In the genomic region with DNA sequence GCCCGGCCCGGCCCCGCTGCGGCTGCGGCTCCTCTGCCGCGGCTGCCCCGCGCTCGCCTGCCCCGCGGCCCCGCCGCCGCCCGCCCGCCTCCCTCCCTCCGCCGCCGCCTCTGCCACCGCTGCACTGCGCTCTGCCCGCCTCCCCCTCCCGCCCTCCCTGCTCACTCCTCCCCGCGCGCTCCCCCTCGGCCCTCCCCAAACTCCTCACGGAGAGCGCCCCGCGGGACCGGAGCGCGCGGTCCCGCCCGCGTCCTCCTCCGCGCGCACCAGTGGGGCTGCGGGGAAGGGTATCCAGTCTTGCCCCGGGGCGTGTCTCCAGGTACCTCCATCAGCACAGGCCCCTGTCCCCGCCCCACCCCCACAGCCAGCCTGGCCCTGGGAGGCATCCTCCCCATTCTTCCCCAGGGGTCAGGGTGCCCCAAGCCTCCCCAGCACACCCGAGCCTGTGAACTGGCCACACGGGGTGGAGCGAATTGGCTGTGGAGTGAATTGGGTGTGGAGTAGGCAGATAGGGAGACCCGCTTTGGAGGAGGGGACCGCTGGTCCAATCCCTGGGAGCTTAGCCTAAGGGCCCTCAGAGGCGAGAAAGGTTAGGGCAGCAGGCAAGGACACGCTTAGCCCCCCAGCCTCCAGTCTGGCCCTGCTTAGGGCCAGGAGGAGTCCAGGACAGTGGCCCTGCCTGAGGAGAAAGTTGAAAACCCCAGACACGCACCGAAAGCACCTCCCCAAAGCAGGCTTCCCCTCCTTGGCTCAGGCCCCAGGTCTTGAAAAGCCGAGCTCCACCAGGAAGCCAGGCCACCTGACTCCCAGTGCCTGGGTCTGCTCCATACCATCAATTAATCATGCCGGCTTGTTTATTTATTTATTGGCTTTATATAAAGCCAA, we compare ENCODE assay signal across 16 cellular contexts.
A peak's percentile ranks its signal among the peaks of the same experiment; 100 is the strongest.
DNase-seq lines count a peak whose midpoint lies in the region; ATAC-seq and TF ChIP-seq lines count a peak whose summit lies in the region.
"Had no signal": no experiment of that assay in that cellular context is flagged by ENCODE, and none has a peak within 500 bp of the region (broad histone marks: within the 10 kb centered on the region; RNA-seq: fewer than 3 reads in every experiment).

No MANE protein-coding gene starts in this region.

- TF ChIP-seq CTCF in HEK293 (tag by site-specific recombination; IDR thresholded peaks at IDR 0.05) (no peak), dorsolateral prefrontal cortex (IDR thresholded peaks at IDR 0.05 in 54 of 56, conservative IDR thresholded peaks at IDR 0.05 in 2 of 56; ENCODE audit: low read depth in 1 of 56, partially characterized antibody in 56 of 56) (no peak)

- H3K4me3 Mint-ChIP-seq in naive thymus-derived CD8-positive, alpha-beta T cell: peak overlapping the region in 7 of 10 donors; percentile 5 to 54 (median 29)

- CTCF ChIA-PET in HEK293 (lab: Yijun Ruan, JAX): interaction anchor here (1.9 kb wide), 1 partner anchor 30 kb away, joined by 5 read pairs; no protein-coding TSS in a partner anchor

- peaks cover 48 to 87% (median 68%) of the 10 kb centered on the region in 5 donors for H3K27me3 Mint-ChIP-seq in naive thymus-derived CD8-positive, alpha-beta T cell

- peaks cover 0 to under 1% (median 0%) of the 10 kb centered on the region in 11 experiments; a peak in 1 of 22 replicates for H3K9me3 ChIP-seq in BLaER1 treated with 17β-estradiol and CSF1 and Interleukin-3, amounts not matched to agents 10 nM and 100 nM (replicated peaks in 1 of 11)
- H3K9me3 ChIP-seq in HEK293 (ENCODE audit: control insufficient read depth, insufficient read depth, low read depth, low read length): no peaks in the 10 kb centered on the region
- H3K9me3 ChIP-seq: adrenal gland, upper lobe of left lung had no signal

- H3K27ac ChIP-seq in BLaER1 treated with 17β-estradiol and CSF1 and Interleukin-3, amounts not matched to agents 10 nM and 100 nM: no peak overlapping the region
- H3K27ac ChIP-seq in HEK293 (ENCODE audit: extremely low read depth, low read depth, low read length) (no peak overlapping the region), dorsolateral prefrontal cortex (peak overlapping the region in 35 of 59 donors; percentile 4 to 82 (median 57))
- H3K27ac ChIP-seq: adrenal gland, upper lobe of left lung had no signal

- H3K36me3 ChIP-seq in BLaER1 treated with 17β-estradiol and CSF1 and Interleukin-3, amounts not matched to agents 10 nM and 100 nM: no peaks in the 10 kb centered on the region
- H3K36me3 ChIP-seq in HEK293 (ENCODE audit: control insufficient read depth in 2 of 2, insufficient read depth in 1 of 2, low read length in 2 of 2): no peaks in the 10 kb centered on the region
- H3K36me3 ChIP-seq: adrenal gland, upper lobe of left lung had no signal

- H3K4me1 Mint-ChIP-seq in naive thymus-derived CD8-positive, alpha-beta T cell: peaks cover 7 to 14% (median 9%) of the 10 kb centered on the region in 4 donors

- peaks cover 0 to 23% (median 15%) of the 10 kb centered on the region in 10 experiments; a peak in 14 of 20 replicates for H3K4me1 ChIP-seq in BLaER1 treated with 17β-estradiol and CSF1 and Interleukin-3, amounts not matched to agents 10 nM and 100 nM
- peaks cover 3% of the 10 kb centered on the region; the same call in 1 of the 2 replicates for H3K4me1 ChIP-seq in HEK293 (ENCODE audit: control insufficient read depth, insufficient read depth, low read length)
- H3K4me1 ChIP-seq: adrenal gland had no signal

- no peak for ATAC-seq in naive thymus-derived CD8-positive, alpha-beta T cell
- no peak for ATAC-seq in HG03442 (IDR thresholded peaks at IDR 0.05; ENCODE audit: unreplicated experiment)
- no peak for ATAC-seq in HG03460 (IDR thresholded peaks at IDR 0.05; ENCODE audit: unreplicated experiment)
- ATAC-seq in HG03108 (IDR thresholded peaks at IDR 0.05; ENCODE audit: unreplicated experiment): no peak
- ATAC-seq: activated CD4-positive, CD25-positive, alpha-beta regulatory T cell treated with anti-CD3 and anti-CD28 coated beads, Interleukin-2, amount 50 U/mL, for 24 hours had no signal

- DNase-seq in dorsolateral prefrontal cortex (peak in 3 of 10 donors; percentile 35 to 47 (median 46)), SHP77 treated with DMSO at 0.1 percent for 48 hours (lab: John Stamatoyannopoulos, UW) (no peak)
- DNase-seq in naive thymus-derived CD8-positive, alpha-beta T cell: no peak
- DNase-seq: activated T-cell treated with anti-CD3 and anti-CD28 coated beads for 4 hours; adrenal gland; DMS79; NCI-H1436; NCI-H446 treated with DMSO at 0.1 percent for 48 hours; stimulated activated CD4-positive, alpha-beta T cell treated with anti-CD3 and anti-CD28 coated beads, Interleukin-1b, Interleukin-23, amount 100 ng/mL, for 48 hours had no signal

- H3K27me3 ChIP-seq in BLaER1 treated with 17β-estradiol and CSF1 and Interleukin-3, amounts not matched to agents 10 nM and 100 nM: peaks cover 35 to 53% (median 41%) of the 10 kb centered on the region in 11 experiments
- peaks cover 0 to 43% (median 10%) of the 10 kb centered on the region in 45 donors for H3K27me3 ChIP-seq in dorsolateral prefrontal cortex

- peak overlapping the region; percentile 35 to 65 (median 54) for H3K4me3 ChIP-seq in BLaER1 treated with 17β-estradiol and CSF1 and Interleukin-3, amounts not matched to agents 10 nM and 100 nM
- H3K4me3 ChIP-seq in HEK293 (ENCODE audit: low read depth, low read length) (no peak overlapping the region; the same call in 1 of the 2 replicates), dorsolateral prefrontal cortex (peak overlapping the region in 50 of 59 donors; percentile 17 to 83 (median 67))
- H3K4me3 ChIP-seq: adrenal gland had no signal

- no peaks in the 10 kb centered on the region for H3K36me3 Mint-ChIP-seq in naive thymus-derived CD8-positive, alpha-beta T cell

- peak overlapping the region; percentile 56 to 86 (median 81) for H3K4me2 ChIP-seq in BLaER1 treated with 17β-estradiol and CSF1 and Interleukin-3, amounts not matched to agents 10 nM and 100 nM

- no peak overlapping the region for H3K27ac Mint-ChIP-seq in naive thymus-derived CD8-positive, alpha-beta T cell

- intact Hi-C loops in dorsolateral prefrontal cortex (cut with DNase I): loop anchor here in 1 of 2 donors (10.0 kb wide), 1 partner anchor 203 kb away; a partner anchor contains a TSS

- peaks cover 0 to 12% (median 0%) of the 10 kb centered on the region in 11 experiments; a peak in 3 of 22 replicates for H4K20me1 ChIP-seq in BLaER1 treated with 17β-estradiol and CSF1 and Interleukin-3, amounts not matched to agents 10 nM and 100 nM

- H3K9me3 Mint-ChIP-seq in naive thymus-derived CD8-positive, alpha-beta T cell: peaks cover 0 to 5% (median 0%) of the 10 kb centered on the region in 9 donors

- peak overlapping the region in 2 of 11 experiments; percentile 56 to 58; a peak in 3 of 22 replicates for H3K9ac ChIP-seq in BLaER1 treated with 17β-estradiol and CSF1 and Interleukin-3, amounts not matched to agents 10 nM and 100 nM

- POLR2A ChIA-PET in HEK293 (lab: Yijun Ruan, JAX): no interaction called here
- POLR2A ChIA-PET in naive thymus-derived CD8-positive, alpha-beta T cell (lab: Charles Lee): no interaction called here

TF ChIP-seq in HEK293, 187 proteins besides CTCF, POLR2A, EP300 and RAD21:
- TF ChIP-seq GLIS2 (tag by site-specific recombination; IDR thresholded peaks at IDR 0.05) (peak; percentile 43; the same call in 1 of the 2 replicates), ZNF239 (tag by site-specific recombination; IDR thresholded peaks at IDR 0.05) (no peak), ZBTB48 (tag by site-specific recombination; IDR thresholded peaks at IDR 0.05) (peak; percentile 40; the same call in 1 of the 2 replicates), ZNF768 (tag by site-specific recombination; IDR thresholded peaks at IDR 0.05) (no peak), GLIS1 (tag by site-specific recombination; IDR thresholded peaks at IDR 0.05) (peak; percentile 51; the same call in 1 of the 2 replicates), ZNF335 (tag by site-specific recombination; conservative IDR thresholded peaks at IDR 0.05) (peak; percentile 55), ZNF560 (tag by site-specific recombination; IDR thresholded peaks at IDR 0.05; ENCODE audit: borderline replicate concordance) (no peak)
- TF ChIP-seq, protein P1, sequence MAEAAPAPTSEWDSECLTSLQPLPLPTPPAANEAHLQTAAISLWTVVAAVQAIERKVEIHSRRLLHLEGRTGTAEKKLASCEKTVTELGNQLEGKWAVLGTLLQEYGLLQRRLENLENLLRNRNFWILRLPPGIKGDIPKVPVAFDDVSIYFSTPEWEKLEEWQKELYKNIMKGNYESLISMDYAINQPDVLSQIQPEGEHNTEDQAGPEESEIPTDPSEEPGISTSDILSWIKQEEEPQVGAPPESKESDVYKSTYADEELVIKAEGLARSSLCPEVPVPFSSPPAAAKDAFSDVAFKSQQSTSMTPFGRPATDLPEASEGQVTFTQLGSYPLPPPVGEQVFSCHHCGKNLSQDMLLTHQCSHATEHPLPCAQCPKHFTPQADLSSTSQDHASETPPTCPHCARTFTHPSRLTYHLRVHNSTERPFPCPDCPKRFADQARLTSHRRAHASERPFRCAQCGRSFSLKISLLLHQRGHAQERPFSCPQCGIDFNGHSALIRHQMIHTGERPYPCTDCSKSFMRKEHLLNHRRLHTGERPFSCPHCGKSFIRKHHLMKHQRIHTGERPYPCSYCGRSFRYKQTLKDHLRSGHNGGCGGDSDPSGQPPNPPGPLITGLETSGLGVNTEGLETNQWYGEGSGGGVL (tag by site-specific recombination; IDR thresholded peaks at IDR 0.05): peak; percentile 28
- TF ChIP-seq, protein P2, sequence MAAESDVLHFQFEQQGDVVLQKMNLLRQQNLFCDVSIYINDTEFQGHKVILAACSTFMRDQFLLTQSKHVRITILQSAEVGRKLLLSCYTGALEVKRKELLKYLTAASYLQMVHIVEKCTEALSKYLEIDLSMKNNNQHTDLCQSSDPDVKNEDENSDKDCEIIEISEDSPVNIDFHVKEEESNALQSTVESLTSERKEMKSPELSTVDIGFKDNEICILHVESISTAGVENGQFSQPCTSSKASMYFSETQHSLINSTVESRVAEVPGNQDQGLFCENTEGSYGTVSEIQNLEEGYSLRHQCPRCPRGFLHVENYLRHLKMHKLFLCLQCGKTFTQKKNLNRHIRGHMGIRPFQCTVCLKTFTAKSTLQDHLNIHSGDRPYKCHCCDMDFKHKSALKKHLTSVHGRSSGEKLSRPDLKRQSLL (tag by site-specific recombination; IDR thresholded peaks at IDR 0.05): no peak
- TF ChIP-seq, protein P3, sequence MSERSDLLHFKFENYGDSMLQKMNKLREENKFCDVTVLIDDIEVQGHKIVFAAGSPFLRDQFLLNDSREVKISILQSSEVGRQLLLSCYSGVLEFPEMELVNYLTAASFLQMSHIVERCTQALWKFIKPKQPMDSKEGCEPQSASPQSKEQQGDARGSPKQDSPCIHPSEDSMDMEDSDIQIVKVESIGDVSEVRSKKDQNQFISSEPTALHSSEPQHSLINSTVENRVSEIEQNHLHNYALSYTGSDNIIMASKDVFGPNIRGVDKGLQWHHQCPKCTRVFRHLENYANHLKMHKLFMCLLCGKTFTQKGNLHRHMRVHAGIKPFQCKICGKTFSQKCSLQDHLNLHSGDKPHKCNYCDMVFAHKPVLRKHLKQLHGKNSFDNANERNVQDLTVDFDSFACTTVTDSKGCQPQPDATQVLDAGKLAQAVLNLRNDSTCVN (tag by site-specific recombination; optimal IDR thresholded peaks at IDR 0.05): peak; percentile 40

Comparison
In these comparisons a context has a peak if more than half of its experiments do, and no peak if none do; other contexts are left out.
1. H3K27ac ChIP-seq: peak in dorsolateral prefrontal cortex (35 of 59); none in BLaER1 treated with 17β-estradiol and CSF1 and Interleukin-3, amounts not matched to agents 10 nM and 100 nM (0 of 11) and HEK293 (single experiment).